1 cellular context compared by ENCODE assay signal in the genomic region with DNA sequence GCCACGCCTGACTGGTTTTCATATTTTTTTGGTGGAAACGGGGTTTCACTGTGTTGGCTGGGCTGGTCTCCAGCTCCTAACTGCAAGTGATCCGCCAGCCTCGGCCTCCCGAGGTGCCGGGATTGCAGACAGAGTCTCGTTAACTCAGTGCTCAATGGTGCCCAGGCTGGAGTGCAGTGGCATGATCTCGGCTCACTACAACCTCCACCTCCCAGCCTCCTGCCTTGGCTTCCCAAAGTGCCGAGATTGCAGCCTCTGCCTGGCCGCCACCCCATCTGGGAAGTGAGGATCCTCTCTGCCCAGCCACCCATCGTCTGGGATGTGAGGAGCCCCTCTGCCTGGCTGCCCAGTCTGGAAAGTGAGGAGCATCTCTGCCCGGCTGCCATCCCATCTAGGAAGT.
DNase-seq lines count a peak whose midpoint lies in the region.
"Not testable (repeated sequence)": the region's sequence is repeated elsewhere in the genome, so short reads cannot be mapped to it uniquely, and the experiment has no call there.

No MANE protein-coding gene starts in this region.

- H3K4me3 Mint-ChIP-seq in activated T-helper 1 cell treated with anti-CD3 and anti-CD28 coated beads, Interleukin-12 subunit alpha, Interleukin-12 subunit beta, Interleukin-2, Interleukin-4 antibody, amounts not matched to agents 30 ng/mL and 10 ng/mL and 1 ng/mL, durations not matched to agents 14 hours and 24 hours and 36 hours = not testable (repeated sequence)

- not testable (repeated sequence) for H3K36me3 Mint-ChIP-seq in activated T-helper 1 cell treated with anti-CD3 and anti-CD28 coated beads, Interleukin-12 subunit alpha, Interleukin-12 subunit beta, Interleukin-2, Interleukin-4 antibody, amounts not matched to agents 30 ng/mL and 10 ng/mL and 1 ng/mL, durations not matched to agents 14 hours and 24 hours and 36 hours (ENCODE audit: low read depth)

- intact Hi-C loops in activated T-helper 1 cell treated with anti-CD3 and anti-CD28 coated beads, Interleukin-12 subunit alpha, Interleukin-12 subunit beta, Interleukin-2, Interleukin-4 antibody, amounts not matched to agents 30 ng/mL and 10 ng/mL and 1 ng/mL, durations not matched to agents 14 hours and 24 hours and 36 hours (cut with micrococcal nuclease) = not testable (repeated sequence)

- peak overlapping the region; percentile 61 for H3K27ac Mint-ChIP-seq in activated T-helper 1 cell treated with anti-CD3 and anti-CD28 coated beads, Interleukin-12 subunit alpha, Interleukin-12 subunit beta, Interleukin-2, Interleukin-4 antibody, amounts not matched to agents 30 ng/mL and 10 ng/mL and 1 ng/mL, durations not matched to agents 14 hours and 24 hours and 36 hours

- peaks cover 62% of the 10 kb centered on the region for H3K9me3 Mint-ChIP-seq in activated T-helper 1 cell treated with anti-CD3 and anti-CD28 coated beads, Interleukin-12 subunit alpha, Interleukin-12 subunit beta, Interleukin-2, Interleukin-4 antibody, amounts not matched to agents 30 ng/mL and 10 ng/mL and 1 ng/mL, durations not matched to agents 14 hours and 24 hours and 36 hours

- H3K4me1 Mint-ChIP-seq in activated T-helper 1 cell treated with anti-CD3 and anti-CD28 coated beads, Interleukin-12 subunit alpha, Interleukin-12 subunit beta, Interleukin-2, Interleukin-4 antibody, amounts not matched to agents 30 ng/mL and 10 ng/mL and 1 ng/mL, durations not matched to agents 14 hours and 24 hours and 36 hours (ENCODE audit: low read depth) = not testable (repeated sequence)

- not testable (repeated sequence) for DNase-seq in activated T-helper 1 cell treated with anti-CD3 and anti-CD28 coated beads, Interleukin-12 subunit alpha, Interleukin-12 subunit beta, Interleukin-2, Interleukin-4 antibody, amounts not matched to agents 30 ng/mL and 10 ng/mL and 1 ng/mL, durations not matched to agents 14 hours and 24 hours and 36 hours (ENCODE audit: low spot score)

- H3K27me3 Mint-ChIP-seq in activated T-helper 1 cell treated with anti-CD3 and anti-CD28 coated beads, Interleukin-12 subunit alpha, Interleukin-12 subunit beta, Interleukin-2, Interleukin-4 antibody, amounts not matched to agents 30 ng/mL and 10 ng/mL and 1 ng/mL, durations not matched to agents 14 hours and 24 hours and 36 hours (ENCODE audit: insufficient read depth) = not testable (repeated sequence)
